ENCODE assay signal across 15 cellular contexts in genomic region chr11:70246196-70246595, GRCh38.
"Had no signal": no experiment of that assay in that cellular context is flagged by ENCODE, and none has a peak within 500 bp of the region (broad histone marks: within the 10 kb centered on the region; RNA-seq: fewer than 3 reads in every experiment).

No MANE protein-coding gene starts in this region.

- H3K4me1 Mint-ChIP-seq: activated naive CD4-positive, alpha-beta T cell treated with anti-CD3 and anti-CD28 coated beads, Interleukin-2, amount 50 U/mL, for 24 hours; naive B cell had no signal

- H3K4me1 ChIP-seq: colonic mucosa, gastroesophageal sphincter, right atrium auricular region, tibial artery had no signal

- H3K4me3 ChIP-seq: breast epithelium, colonic mucosa, gastroesophageal sphincter, hepatocyte, right atrium auricular region, tibial artery had no signal

- H3K36me3 ChIP-seq: breast epithelium, colonic mucosa, gastroesophageal sphincter, neutrophil, right atrium auricular region, tibial artery had no signal

- H3K4me2 ChIP-seq: hepatocyte had no signal

- H3K9me3 Mint-ChIP-seq: activated naive CD4-positive, alpha-beta T cell treated with anti-CD3 and anti-CD28 coated beads, Interleukin-2, amount 50 U/mL, for 24 hours had no signal

- H3K27me3 ChIP-seq: breast epithelium, colonic mucosa, gastroesophageal sphincter, hepatocyte, right atrium auricular region, tibial artery had no signal

- H3K27ac ChIP-seq: colonic mucosa, gastroesophageal sphincter, hepatocyte, right atrium auricular region, tibial artery had no signal

- H3K27ac Mint-ChIP-seq: naive B cell had no signal

- H2AFZ ChIP-seq: hepatocyte had no signal

- H3K4me3 Mint-ChIP-seq: activated naive CD4-positive, alpha-beta T cell treated with anti-CD3 and anti-CD28 coated beads, Interleukin-2, amount 50 U/mL, for 24 hours; naive B cell; stimulated activated effector memory CD8-positive, alpha-beta T cell treated with anti-CD3 and anti-CD28 coated beads, Interleukin-12 subunit alpha, Interleukin-12 subunit beta, amount 100 ng/mL, for 72 hours had no signal

- DNase-seq: activated T-cell treated with anti-CD3 and anti-CD28 coated beads, Interleukin-2, amount 50 U/mL, for 1 hour; amniotic stem cell; colonic mucosa; midbrain; naive B cell; small intestine; T-helper 2 cell; tibial artery had no signal

- H3K9me3 ChIP-seq: breast epithelium, colonic mucosa, gastroesophageal sphincter, neutrophil, right atrium auricular region, tibial artery had no signal

- ATAC-seq: gastroesophageal sphincter; stimulated activated effector memory CD8-positive, alpha-beta T cell treated with anti-CD3 and anti-CD28 coated beads, Interleukin-12 subunit alpha, Interleukin-12 subunit beta, amount 100 ng/mL, for 72 hours had no signal

- H3K36me3 Mint-ChIP-seq: activated naive CD4-positive, alpha-beta T cell treated with anti-CD3 and anti-CD28 coated beads, Interleukin-2, amount 50 U/mL, for 24 hours; naive B cell; stimulated activated effector memory CD8-positive, alpha-beta T cell treated with anti-CD3 and anti-CD28 coated beads, Interleukin-12 subunit alpha, Interleukin-12 subunit beta, amount 100 ng/mL, for 72 hours had no signal
